Comparison of ENCODE assay signal across 24 cellular contexts in the genomic region with DNA sequence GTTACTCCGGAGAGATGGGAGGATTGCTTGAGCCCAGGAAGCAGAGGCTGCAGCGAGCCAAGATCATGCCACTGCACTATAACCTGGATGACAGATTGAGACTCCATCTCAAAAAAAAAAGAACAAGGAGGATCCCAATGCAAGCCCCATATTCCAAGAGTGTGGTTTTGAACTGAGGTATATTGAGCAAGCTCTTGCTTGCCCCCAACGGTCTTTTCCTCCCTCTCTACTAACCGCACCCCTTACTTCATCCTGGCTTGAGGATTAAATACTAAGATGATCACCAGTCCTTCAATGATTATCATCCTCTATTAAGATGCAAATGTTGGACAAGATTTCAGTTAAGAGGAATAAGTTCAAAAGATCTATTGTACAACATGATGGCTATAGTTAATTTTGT. TPM values are rescaled to one million over a fixed set of nuclear protein-coding genes. Genes with fewer than 3 reads are reported as not detected.
A peak's percentile ranks its signal among the peaks of the same experiment; 100 is the strongest.
DNase-seq lines count a peak whose midpoint lies in the region; ATAC-seq and TF ChIP-seq lines count a peak whose summit lies in the region.
"Had no signal": no experiment of that assay in that cellular context is flagged by ENCODE, and none has a peak within 500 bp of the region (broad histone marks: within the 10 kb centered on the region; RNA-seq: fewer than 3 reads in every experiment).

No MANE protein-coding gene starts in this region.

- ATAC-seq in GM21786 (IDR thresholded peaks at IDR 0.05; ENCODE audit: unreplicated experiment) (no peak), GM18907 (IDR thresholded peaks at IDR 0.05; ENCODE audit: unreplicated experiment) (no peak)
- no peak for ATAC-seq in activated T-cell treated with anti-CD3 and anti-CD28 coated beads, Interleukin-2, amount 50 U/mL, for 72 hours (replicated peaks in 1 of 2)
- ATAC-seq: GM23338, HepG2 had no signal

- H3K4me3 Mint-ChIP-seq in activated T-cell treated with anti-CD3 and anti-CD28 coated beads, Interleukin-2, amount 50 U/mL, for 72 hours = no peak overlapping the region
- H3K4me3 Mint-ChIP-seq: B cell, GM23338, H9 had no signal

- DNase-seq in HL-60 (ENCODE audit: low read depth in 1 of 2, low spot score in 1 of 2) (peak in 1 of 2 experiments; percentile 73), NB4 (ENCODE audit: low read depth) (peak; percentile 86), SKM-1 (lab: John Stamatoyannopoulos, UW; ENCODE audit: unreplicated experiment) (peak; percentile 56), caudate nucleus (lab: John Stamatoyannopoulos, UW) (no peak)
- DNase-seq in activated T-cell treated with anti-CD3 and anti-CD28 coated beads, Interleukin-2, amount 50 U/mL, for 72 hours = no peak
- DNase-seq: DMS153, DND-41, H9, Karpas-422, NCI-H1048, NCI-H1417, NCI-H1694 treated with DMSO at 0.1 percent for 48 hours, NCI-H2081, NCI-H2227 treated with DMSO at 0.1 percent for 48 hours, NCI-H69, RPMI8226, SHP77, T-helper 2 cell had no signal

- no peaks in the 10 kb centered on the region for H3K27me3 ChIP-seq in HL-60 (ENCODE audit: insufficient read depth, poor library complexity, severe bottlenecking)

- TF ChIP-seq CTCF in HL-60 (IDR thresholded peaks at IDR 0.05; ENCODE audit: insufficient read depth, low read length) (no peak), NB4 (IDR thresholded peaks at IDR 0.05; ENCODE audit: low read depth, low read length) (no peak)

- peak overlapping the region; percentile 97 for H3K27ac ChIP-seq in HL-60 (replicated peaks)
- no peak overlapping the region for H3K27ac ChIP-seq in caudate nucleus (ENCODE audit: low read depth, low read length)
- H3K27ac ChIP-seq: SK-N-MC had no signal

- no peak overlapping the region for H3K27ac Mint-ChIP-seq in activated T-cell treated with anti-CD3 and anti-CD28 coated beads, Interleukin-2, amount 50 U/mL, for 72 hours
- H3K27ac Mint-ChIP-seq: B cell, GM23338, H9 had no signal

- no peak for TF ChIP-seq POLR2A in NB4 (IDR thresholded peaks at IDR 0.05; ENCODE audit: extremely low read depth, insufficient read length)

- no peak overlapping the region for H3K4me3 ChIP-seq in HL-60 (replicated peaks; ENCODE audit: insufficient read depth, low read length)
- H3K4me3 ChIP-seq in NB4 (ENCODE audit: low read depth, low read length) = no peak overlapping the region
- H3K4me3 ChIP-seq: GM23338, SK-N-MC had no signal

- H3K27me3 Mint-ChIP-seq in activated T-cell treated with anti-CD3 and anti-CD28 coated beads, Interleukin-2, amount 50 U/mL, for 72 hours (ENCODE audit: low read depth) = no peaks in the 10 kb centered on the region
- H3K27me3 Mint-ChIP-seq: B cell had no signal

- H3K36me3 Mint-ChIP-seq in activated T-cell treated with anti-CD3 and anti-CD28 coated beads, Interleukin-2, amount 50 U/mL, for 72 hours (ENCODE audit: insufficient read depth in 2 of 2) = no peaks in the 10 kb centered on the region

- peaks cover 16% of the 10 kb centered on the region for H3K4me1 Mint-ChIP-seq in activated T-cell treated with anti-CD3 and anti-CD28 coated beads, Interleukin-2, amount 50 U/mL, for 72 hours (ENCODE audit: low read depth)
- H3K4me1 Mint-ChIP-seq: B cell had no signal

- H3K9me3 Mint-ChIP-seq in activated T-cell treated with anti-CD3 and anti-CD28 coated beads, Interleukin-2, amount 50 U/mL, for 72 hours = no peaks in the 10 kb centered on the region
- H3K9me3 Mint-ChIP-seq: GM23338, H9 had no signal

RNA-seq across cellular contexts. Expression of a gene that starts 12.5 kb away (rescaled TPM):
- 100 to 1,000 TPM; 439 to 902 TPM for total RNA-seq in activated T-cell treated with anti-CD3 and anti-CD28 coated beads, Interleukin-2, amount 50 U/mL, for 72 hours
- total RNA-seq: GM23338, H9 had no signal

RNA-seq across cellular contexts. Expression of a gene that starts 48.5 kb away (rescaled TPM):
- 10 to 100 TPM; 39.0 to 39.1 TPM for total RNA-seq in activated T-cell treated with anti-CD3 and anti-CD28 coated beads, Interleukin-2, amount 50 U/mL, for 72 hours

Comparison
In these comparisons a context has a peak if more than half of its experiments do, and no peak if none do; other contexts are left out.
1. DNase-seq: peak in NB4 (single experiment) and SKM-1 (single experiment); none in activated T-cell treated with anti-CD3 and anti-CD28 coated beads, Interleukin-2, amount 50 U/mL, for 72 hours (0 of 2) and caudate nucleus (0 of 61).